ENCODE assay signal across 2 cellular contexts in the genomic region with DNA sequence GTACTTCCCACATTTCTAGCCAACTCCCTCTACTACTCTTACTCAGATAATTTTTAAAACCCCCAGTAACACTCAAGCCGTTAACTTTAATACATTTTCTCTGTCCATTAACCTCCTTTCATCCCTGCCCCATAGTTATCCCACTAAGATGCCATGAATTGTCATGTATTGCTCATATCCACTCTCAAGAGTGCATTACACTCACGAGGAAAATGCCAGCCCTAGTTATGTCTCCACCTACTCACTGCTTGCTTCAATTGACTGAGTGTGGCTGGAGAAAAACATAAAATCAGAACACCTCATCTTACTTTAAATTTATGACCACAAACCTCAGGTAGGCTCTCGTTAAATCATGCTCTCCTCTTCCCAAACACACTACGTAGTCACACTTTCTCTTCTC.
TF ChIP-seq lines count a peak whose summit lies in the region.

No MANE protein-coding gene starts in this region.

TF ChIP-seq in SK-N-SH, 30 proteins besides CTCF, POLR2A, EP300 and RAD21 (continued from another document):
- no peak for TF ChIP-seq FOXJ3 (CRISPR knock-in tag; IDR thresholded peaks at IDR 0.05)

TF ChIP-seq in neural cell, 6 proteins besides CTCF, POLR2A, EP300 and RAD21 (continued from another document):
- TF ChIP-seq, protein P1, sequence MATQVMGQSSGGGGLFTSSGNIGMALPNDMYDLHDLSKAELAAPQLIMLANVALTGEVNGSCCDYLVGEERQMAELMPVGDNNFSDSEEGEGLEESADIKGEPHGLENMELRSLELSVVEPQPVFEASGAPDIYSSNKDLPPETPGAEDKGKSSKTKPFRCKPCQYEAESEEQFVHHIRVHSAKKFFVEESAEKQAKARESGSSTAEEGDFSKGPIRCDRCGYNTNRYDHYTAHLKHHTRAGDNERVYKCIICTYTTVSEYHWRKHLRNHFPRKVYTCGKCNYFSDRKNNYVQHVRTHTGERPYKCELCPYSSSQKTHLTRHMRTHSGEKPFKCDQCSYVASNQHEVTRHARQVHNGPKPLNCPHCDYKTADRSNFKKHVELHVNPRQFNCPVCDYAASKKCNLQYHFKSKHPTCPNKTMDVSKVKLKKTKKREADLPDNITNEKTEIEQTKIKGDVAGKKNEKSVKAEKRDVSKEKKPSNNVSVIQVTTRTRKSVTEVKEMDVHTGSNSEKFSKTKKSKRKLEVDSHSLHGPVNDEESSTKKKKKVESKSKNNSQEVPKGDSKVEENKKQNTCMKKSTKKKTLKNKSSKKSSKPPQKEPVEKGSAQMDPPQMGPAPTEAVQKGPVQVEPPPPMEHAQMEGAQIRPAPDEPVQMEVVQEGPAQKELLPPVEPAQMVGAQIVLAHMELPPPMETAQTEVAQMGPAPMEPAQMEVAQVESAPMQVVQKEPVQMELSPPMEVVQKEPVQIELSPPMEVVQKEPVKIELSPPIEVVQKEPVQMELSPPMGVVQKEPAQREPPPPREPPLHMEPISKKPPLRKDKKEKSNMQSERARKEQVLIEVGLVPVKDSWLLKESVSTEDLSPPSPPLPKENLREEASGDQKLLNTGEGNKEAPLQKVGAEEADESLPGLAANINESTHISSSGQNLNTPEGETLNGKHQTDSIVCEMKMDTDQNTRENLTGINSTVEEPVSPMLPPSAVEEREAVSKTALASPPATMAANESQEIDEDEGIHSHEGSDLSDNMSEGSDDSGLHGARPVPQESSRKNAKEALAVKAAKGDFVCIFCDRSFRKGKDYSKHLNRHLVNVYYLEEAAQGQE (IDR thresholded peaks at IDR 0.05; ENCODE audit: borderline replicate concordance), result no peak
